ENCODE assay signal across 24 cellular contexts in genomic region chr12:100187068-100187467, GRCh38. TPM values are rescaled to one million over a fixed set of nuclear protein-coding genes. Genes with fewer than 3 reads are reported as not detected.
DNase-seq lines count a peak whose midpoint lies in the region; ATAC-seq, FAIRE-seq and TF ChIP-seq lines count a peak whose summit lies in the region.
"Had no signal": no experiment of that assay in that cellular context is flagged by ENCODE, and none has a peak within 500 bp of the region (broad histone marks: within the 10 kb centered on the region; RNA-seq: fewer than 3 reads in every experiment).

No MANE protein-coding gene starts in this region.

- no peak for TF ChIP-seq POLR2A in H54 (IDR thresholded peaks at IDR 0.05; ENCODE audit: low read depth, low read length)
- no peak for TF ChIP-seq POLR2A in suprapubic skin (IDR thresholded peaks at IDR 0.05)

- peak overlapping the region; percentile 14 for H3K27ac Mint-ChIP-seq in T-helper 17 cell
- H3K27ac Mint-ChIP-seq: GM23338, HFFc6 had no signal

- no peak for TF ChIP-seq CTCF in cardiac muscle cell (IDR thresholded peaks at IDR 0.05; ENCODE audit: low read depth, low read length)
- no peak for TF ChIP-seq CTCF in tibial artery (IDR thresholded peaks at IDR 0.05)
- TF ChIP-seq CTCF in suprapubic skin (IDR thresholded peaks at IDR 0.05) = no peak

- intact Hi-C loops in tibial artery (cut with DNase I; ENCODE audit: low total_unique reads) = no loop called here

- no peaks in the 10 kb centered on the region for H3K27me3 Mint-ChIP-seq in T-helper 17 cell
- H3K27me3 Mint-ChIP-seq: CD4-positive, alpha-beta memory T cell had no signal

- no peaks in the 10 kb centered on the region for H3K9me3 ChIP-seq in T-helper 17 cell (ENCODE audit: control insufficient read depth, low read length, poor library complexity, severe bottlenecking)
- H3K9me3 ChIP-seq in cardiac muscle cell (ENCODE audit: low read depth) = no peaks in the 10 kb centered on the region
- no peaks in the 10 kb centered on the region for H3K9me3 ChIP-seq in tibial artery
- H3K9me3 ChIP-seq in suprapubic skin = no peaks in the 10 kb centered on the region
- H3K9me3 ChIP-seq: HAP-1 had no signal

- peaks cover 13% of the 10 kb centered on the region for H3K4me1 Mint-ChIP-seq in T-helper 17 cell

- no peak overlapping the region for H3K4me3 Mint-ChIP-seq in T-helper 17 cell
- H3K4me3 Mint-ChIP-seq: CD4-positive, alpha-beta memory T cell; GM23338; HFFc6 had no signal

- ATAC-seq in T-helper 17 cell (no peak), GM21529 (IDR thresholded peaks at IDR 0.05; ENCODE audit: unreplicated experiment) (no peak)
- ATAC-seq: GM23338 had no signal

- no peak for TF ChIP-seq EP300 in suprapubic skin (IDR thresholded peaks at IDR 0.05)

- peaks cover 5% of the 10 kb centered on the region for H3K36me3 Mint-ChIP-seq in T-helper 17 cell (ENCODE audit: low read depth)

- peaks cover 4% of the 10 kb centered on the region for H3K4me1 ChIP-seq in cardiac muscle cell (ENCODE audit: low read depth)
- H3K4me1 ChIP-seq in tibial artery = peaks cover 0 to 25% (median 15%) of the 10 kb centered on the region in 4 donors
- H3K4me1 ChIP-seq in suprapubic skin = peaks cover 14% of the 10 kb centered on the region
- H3K4me1 ChIP-seq: HAP-1 had no signal

- WGBS in suprapubic skin = 90% methylated on average over 5 of the region's 5 CpGs

- no peak for FAIRE-seq in H54 (lab: Jason Lieb, UNC)
- FAIRE-seq: GM18507, RCC 7860 had no signal

- H3K4me3 ChIP-seq in cardiac muscle cell (no peak overlapping the region), tibial artery (no peak overlapping the region), suprapubic skin (no peak overlapping the region)
- H3K4me3 ChIP-seq: GM23338, HAP-1 had no signal

- DNase-seq in T-helper 17 cell (no peak), cardiac muscle cell (ENCODE audit: low read depth in 1 of 2, low spot score in 1 of 2) (no peak), islet precursor cell (peak; percentile 29), tibial artery (no peak), H54 (ENCODE audit: insufficient read length, low spot score) (no peak), suprapubic skin (ENCODE audit: low spot score in 2 of 2) (no peak)
- DNase-seq: C1 segment of cervical spinal cord; CD4-positive, alpha-beta memory T cell; COR-L47; DMS53; HFFc6; KBM-7; MV-4-11; NCI-H1105; NCI-H1436 treated with DMSO at 0.1 percent for 48 hours; NCI-H187 treated with DMSO at 0.1 percent for 48 hours; NCI-H2171 treated with DMSO at 0.1 percent for 48 hours; NCI-H345; NCI-H510A treated with DMSO at 0.1 percent for 48 hours had no signal

- peak overlapping the region; percentile 28 for H3K27ac ChIP-seq in cardiac muscle cell
- peak overlapping the region; percentile 75 to 83 for H3K27ac ChIP-seq in tibial artery
- H3K27ac ChIP-seq in suprapubic skin = no peak overlapping the region

- H3K36me3 ChIP-seq in cardiac muscle cell (no peaks in the 10 kb centered on the region), tibial artery (peaks cover 0 to 13% (median 0%) of the 10 kb centered on the region in 3 donors), suprapubic skin (no peaks in the 10 kb centered on the region)

- H3K27me3 ChIP-seq in cardiac muscle cell (no peaks in the 10 kb centered on the region), tibial artery (no peaks in the 10 kb centered on the region), suprapubic skin (no peaks in the 10 kb centered on the region)

RNA-seq across cellular contexts. Expression of gene ACTR6, which starts 13.5 kb away (rescaled TPM):
- total RNA-seq in T-helper 17 cell (10 to 100 TPM; 23.4 to 24.9 TPM), cardiac muscle cell (10.1 and 15.8 TPM in 2 replicates), suprapubic skin (10 to 100 TPM; 10.6 to 36.6 (median 11.7) TPM)
- 28.0 and 32.9 TPM in 2 replicates for polyA plus RNA-seq in cardiac muscle cell

RNA-seq across cellular contexts. Expression of gene BLTP3B, which starts 44.4 kb away (rescaled TPM):
- total RNA-seq in T-helper 17 cell (10 to 100 TPM; 22.6 to 30.9 TPM), cardiac muscle cell (13.9 and 21.9 TPM in 2 replicates), suprapubic skin (10 to 100 TPM; 18.6 to 27.3 (median 22.2) TPM)
- 14.1 and 20.9 TPM in 2 replicates for polyA plus RNA-seq in cardiac muscle cell
